In genomic region chr4:53551963-53552362, GRCh38 we compare ENCODE assay signal across 22 cellular contexts. TPM values are rescaled to one million over a fixed set of nuclear protein-coding genes. Genes with fewer than 3 reads are reported as not detected.
DNase-seq lines count a peak whose midpoint lies in the region; ATAC-seq, FAIRE-seq and TF ChIP-seq lines count a peak whose summit lies in the region.
"Had no signal": no experiment of that assay in that cellular context is flagged by ENCODE, and none has a peak within 500 bp of the region (broad histone marks: within the 10 kb centered on the region; RNA-seq: fewer than 3 reads in every experiment).

No MANE protein-coding gene starts in this region.

- TF ChIP-seq CTCF in left ventricle myocardium inferior (IDR thresholded peaks at IDR 0.05; ENCODE audit: borderline replicate concordance) (no peak), endothelial cell of umbilical vein (IDR thresholded peaks at IDR 0.05; ENCODE audit: extremely low read depth in 1 of 2, insufficient read depth in 1 of 2, low read depth in 1 of 2, low read length in 2 of 2) (no peak), thyroid gland (IDR thresholded peaks at IDR 0.05) (no peak), kidney (IDR thresholded peaks at IDR 0.05; ENCODE audit: borderline replicate concordance, extremely low read depth, insufficient read depth) (no peak)

- H3K9ac ChIP-seq in endothelial cell of umbilical vein (replicated peaks; ENCODE audit: extremely low read depth, insufficient read depth, low read length) = no peak overlapping the region
- no peak overlapping the region for H3K9ac ChIP-seq in kidney (ENCODE audit: low read length in 2 of 2)
- H3K9ac ChIP-seq: BLaER1, KMS-11 had no signal

- H3K9me1 ChIP-seq in endothelial cell of umbilical vein (replicated peaks; ENCODE audit: control insufficient read depth, extremely low read depth, insufficient read depth, low read length) = no peaks in the 10 kb centered on the region

- no peak for FAIRE-seq in endothelial cell of umbilical vein (lab: Jason Lieb, UNC)
- no peak for FAIRE-seq in kidney (lab: Jason Lieb, UNC)
- no peak for FAIRE-seq in H54 (lab: Jason Lieb, UNC)
- FAIRE-seq: HTR-8/SVneo, RCC 7860 had no signal

- intact Hi-C loops in left ventricle myocardium inferior (cut with micrococcal nuclease) (no loop called here), Right ventricle myocardium superior (cut with DNase I) (no loop called here), endothelial cell of umbilical vein (cut with micrococcal nuclease) (loop anchor here (10.0 kb wide), 3 partner anchors 447 to 837 kb away; no protein-coding TSS in a partner anchor), thyroid gland (cut with DNase I) (no loop called here), kidney (cut with DNase I) (no loop called here)

- H3K79me2 ChIP-seq in endothelial cell of umbilical vein (ENCODE audit: control insufficient read depth, insufficient read depth, low read length) = no peaks in the 10 kb centered on the region

- dilution Hi-C loops in endothelial cell of umbilical vein (cut with MboI; ENCODE audit: extremely low pct_ligation_motif_present, low sequenced_read_pairs) = no loop called here

- 71 to 85% methylated on average over 6 of the region's 6 CpGs for WGBS in thyroid gland, 2 donors

- H3K36me3 ChIP-seq in left ventricle myocardium inferior = no peaks in the 10 kb centered on the region
- H3K36me3 ChIP-seq in endothelial cell of umbilical vein (ENCODE audit: control insufficient read depth in 2 of 2, extremely low read depth in 1 of 2, insufficient read depth in 2 of 2, low read length in 2 of 2) = no peaks in the 10 kb centered on the region
- H3K36me3 ChIP-seq in thyroid gland = no peaks in the 10 kb centered on the region
- no peaks in the 10 kb centered on the region for H3K36me3 ChIP-seq in kidney (ENCODE audit: control insufficient read depth in 1 of 2, insufficient read depth in 2 of 2, low read length in 2 of 2)
- H3K36me3 ChIP-seq: BLaER1, HAP-1 had no signal

- no peaks in the 10 kb centered on the region for H4K20me1 ChIP-seq in endothelial cell of umbilical vein (replicated peaks; ENCODE audit: control insufficient read depth, extremely low read depth, insufficient read depth, low read length)
- H4K20me1 ChIP-seq: BLaER1 had no signal

- DNase-seq in left ventricle myocardium inferior = no peak
- no peak for DNase-seq in Right ventricle myocardium superior
- peak; percentile 17 for DNase-seq in HT1080 (ENCODE audit: low read depth)
- peak; percentile 34 for DNase-seq in endothelial cell of umbilical vein (ENCODE audit: low read depth, low spot score)
- DNase-seq in thyroid gland = peak; percentile 17 to 21
- DNase-seq in kidney tubule cell (ENCODE audit: low spot score) = no peak
- no peak for DNase-seq in kidney
- DNase-seq in H54 (ENCODE audit: insufficient read length, low spot score) = no peak
- DNase-seq: 8988T; Calu3; CD8-positive, alpha-beta memory T cell; MV-4-11; NCI-H1105 treated with DMSO at 0.1 percent for 48 hours; NCI-H2081 treated with DMSO at 0.1 percent for 48 hours; NCI-H2171 treated with DMSO at 0.1 percent for 48 hours; NCI-H526 had no signal

- H3K4me1 ChIP-seq in left ventricle myocardium inferior = peaks cover 34% of the 10 kb centered on the region
- peaks cover 29% of the 10 kb centered on the region for H3K4me1 ChIP-seq in endothelial cell of umbilical vein (ENCODE audit: control insufficient read depth, extremely low read depth, insufficient read depth, low read length)
- peaks cover 14 to 24% of the 10 kb centered on the region in 2 donors for H3K4me1 ChIP-seq in thyroid gland
- peaks cover 0 to 3% of the 10 kb centered on the region in 2 donors for H3K4me1 ChIP-seq in kidney (ENCODE audit: control insufficient read depth in 1 of 2, insufficient read depth in 1 of 2, low read depth in 1 of 2, low read length in 2 of 2)
- H3K4me1 ChIP-seq: HAP-1 had no signal

- no peaks in the 10 kb centered on the region for H3K9me3 ChIP-seq in left ventricle myocardium inferior (replicated peaks)
- H3K9me3 ChIP-seq in endothelial cell of umbilical vein (replicated peaks; ENCODE audit: control insufficient read depth, insufficient read depth, low read length) = no peaks in the 10 kb centered on the region
- H3K9me3 ChIP-seq in thyroid gland = no peaks in the 10 kb centered on the region
- no peaks in the 10 kb centered on the region for H3K9me3 ChIP-seq in kidney (ENCODE audit: control insufficient read depth in 1 of 2, low read length in 2 of 2)
- H3K9me3 ChIP-seq: BLaER1, HAP-1 had no signal

- H3K27me3 ChIP-seq in left ventricle myocardium inferior (ENCODE audit: low read depth) (no peaks in the 10 kb centered on the region), endothelial cell of umbilical vein (ENCODE audit: control insufficient read depth in 2 of 2, insufficient read depth in 2 of 2, low read length in 2 of 2) (no peaks in the 10 kb centered on the region), thyroid gland (no peaks in the 10 kb centered on the region)
- H3K27me3 ChIP-seq: BLaER1 had no signal

- BruUV-seq in endothelial cell of umbilical vein (replicated peaks; lab: Mats Ljungman, UMichigan) = no TSS peak

- CTCF ChIA-PET in endothelial cell of umbilical vein (lab: Charles Lee) = interaction anchor here (0.7 to 1.5 kb wide), 5 partner anchors 11 to 536 kb away, joined by 3 to 8 read pairs (median 3); no protein-coding TSS in a partner anchor

- POLR2A ChIA-PET in endothelial cell of umbilical vein (lab: Charles Lee) = no interaction called here

- no peak overlapping the region for H3K4me3 ChIP-seq in left ventricle myocardium inferior
- H3K4me3 ChIP-seq in endothelial cell of umbilical vein (replicated peaks in 1 of 3; ENCODE audit: insufficient read depth in 1 of 3, low read depth in 1 of 3, low read length in 3 of 3) = no peak overlapping the region
- H3K4me3 ChIP-seq in thyroid gland (replicated peaks in 1 of 3) = no peak overlapping the region
- H3K4me3 ChIP-seq in kidney (ENCODE audit: low read length in 2 of 2) = no peak overlapping the region
- H3K4me3 ChIP-seq: BLaER1, HAP-1 had no signal

- no peak overlapping the region for H3K4me2 ChIP-seq in endothelial cell of umbilical vein (ENCODE audit: insufficient read depth, low read length)
- H3K4me2 ChIP-seq: BLaER1, KMS-11 had no signal

- TF ChIP-seq POLR2A in endothelial cell of umbilical vein (IDR thresholded peaks at IDR 0.05; ENCODE audit: low read depth, low read length) = no peak
- TF ChIP-seq POLR2A in thyroid gland (IDR thresholded peaks at IDR 0.05) = no peak
- no peak for TF ChIP-seq POLR2A in H54 (IDR thresholded peaks at IDR 0.05; ENCODE audit: low read depth, low read length)

- H3K27ac ChIP-seq in left ventricle myocardium inferior (replicated peaks) (peak overlapping the region; percentile 27), endothelial cell of umbilical vein (ENCODE audit: insufficient read depth, low read depth, low read length) (peak overlapping the region; percentile 20), thyroid gland (peak overlapping the region in 2 of 3 donors; percentile 29 to 52), kidney (ENCODE audit: low read depth in 2 of 2, low read length in 2 of 2) (no peak overlapping the region)
- H3K27ac ChIP-seq: BLaER1, KMS-11 had no signal

- ATAC-seq in Right ventricle myocardium superior (ENCODE audit: poor library complexity) = no peak

- H2AFZ ChIP-seq in endothelial cell of umbilical vein (ENCODE audit: low read depth, low read length) = no peak overlapping the region

TF ChIP-seq in endothelial cell of umbilical vein, 7 proteins besides CTCF, POLR2A, EP300 and RAD21:
- no peak for TF ChIP-seq GATA2 (IDR thresholded peaks at IDR 0.05; ENCODE audit: insufficient read depth, insufficient read length, low read depth, low read length)
- TF ChIP-seq FOS (IDR thresholded peaks at IDR 0.05; ENCODE audit: borderline replicate concordance, insufficient read depth, low read length) = no peak
- no peak for TF ChIP-seq POLR2AphosphoS5 (IDR thresholded peaks at IDR 0.05; ENCODE audit: insufficient read depth, low read depth, low read length)

RNA-seq across cellular contexts. Expression of gene LNX1, which starts 39.3 kb away (rescaled TPM):
- total RNA-seq in left ventricle myocardium inferior (9.5 TPM), Right ventricle myocardium superior (10.3 TPM), endothelial cell of umbilical vein (1.3 and 1.9 TPM in 2 replicates), thyroid gland (10 to 100 TPM; 34.3 to 63.8 (median 43.3) TPM), kidney (25.6 TPM)
- total RNA-seq in HT1080 (2014; rRNA removed; shearing (Covaris generic)) = 0.87 and 1.3 TPM in 2 replicates
- polyA plus RNA-seq in HT1080 (2015; cell fraction: cytosol; rRNA removed) = 1.5 and 2.9 TPM in 2 replicates
- polyA plus RNA-seq in HT1080 (2015; cell fraction: nucleus; rRNA removed) = 0.82 and 3.2 TPM in 2 replicates
- polyA plus RNA-seq in endothelial cell of umbilical vein (0.49 and 0.72 TPM in 2 replicates), kidney (ENCODE audit: insufficient read depth, low read depth, low replicate concordance) (10.2 TPM)
- 0.58 and 0.72 TPM in 2 replicates for polyA plus RNA-seq in endothelial cell of umbilical vein (2011; cell fraction: cytosol; rRNA removed)
- polyA plus RNA-seq in endothelial cell of umbilical vein (2011; cell fraction: nucleus; rRNA removed) = 0.54 and 0.94 TPM in 2 replicates
- polyA plus RNA-seq in endothelial cell of umbilical vein (2012) = 1.5 and 2.0 TPM in 2 replicates
- 1.00 and 2.2 TPM in 2 replicates for polyA minus RNA-seq in endothelial cell of umbilical vein
- polyA minus RNA-seq in endothelial cell of umbilical vein (2011; cell fraction: cytosol; rRNA and poly(A)+ RNA removed) = not detected
- 1.1 and 2.0 TPM in 2 replicates for polyA minus RNA-seq in endothelial cell of umbilical vein (2011; cell fraction: nucleus; rRNA and poly(A)+ RNA removed)
- total RNA-seq: CD8-positive, alpha-beta memory T cell; OCI-LY7 had no signal

Comparison
In these comparisons a context has a peak if more than half of its experiments do, and no peak if none do; other contexts are left out.
1. DNase-seq: peak in HT1080 (single experiment), endothelial cell of umbilical vein (single experiment) and thyroid gland (2 of 2); none in left ventricle myocardium inferior (single experiment), Right ventricle myocardium superior (single experiment), kidney tubule cell (single experiment), kidney (single experiment) and H54 (single experiment).
2. H3K27ac ChIP-seq: peak in left ventricle myocardium inferior (single experiment), endothelial cell of umbilical vein (single experiment) and thyroid gland (2 of 3); none in kidney (0 of 2).